Comparison of ENCODE assay signal across 19 cellular contexts in genomic region chr5:147534172-147534951, GRCh38. TPM values are rescaled to one million over a fixed set of nuclear protein-coding genes. Genes with fewer than 3 reads are reported as not detected.
DNase-seq lines count a peak whose midpoint lies in the region; ATAC-seq and TF ChIP-seq lines count a peak whose summit lies in the region.
"Had no signal": no experiment of that assay in that cellular context is flagged by ENCODE, and none has a peak within 500 bp of the region (broad histone marks: within the 10 kb centered on the region; RNA-seq: fewer than 3 reads in every experiment).

No MANE protein-coding gene starts in this region.

- TF ChIP-seq CTCF in AG10803 (conservative IDR thresholded peaks at IDR 0.05; ENCODE audit: low read length) (no peak), HFF-Myc (IDR thresholded peaks at IDR 0.05; ENCODE audit: low read depth, low read length, missing control alignments) (no peak), astrocyte of the cerebellum (IDR thresholded peaks at IDR 0.05; ENCODE audit: low read depth, low read length, missing control alignments) (no peak), gastroesophageal sphincter (IDR thresholded peaks at IDR 0.05) (no peak)

- no peaks in the 10 kb centered on the region for H3K27me3 ChIP-seq in gastroesophageal sphincter
- H3K27me3 ChIP-seq: heart left ventricle, right atrium auricular region, stomach had no signal

- no peaks in the 10 kb centered on the region for H3K36me3 ChIP-seq in gastroesophageal sphincter
- H3K36me3 ChIP-seq: heart left ventricle, right atrium auricular region, stomach had no signal

- TF ChIP-seq EP300 in gastroesophageal sphincter (IDR thresholded peaks at IDR 0.05) = no peak

- TF ChIP-seq POLR2A in gastroesophageal sphincter (IDR thresholded peaks at IDR 0.05) = no peak

- 58 to 73% methylated on average over 3 of the region's 3 CpGs for WGBS in gastroesophageal sphincter (ENCODE audit: low coverage in 1 of 2), 2 donors

- no peak overlapping the region for H3K4me3 ChIP-seq in AG10803 (ENCODE audit: low read length)
- H3K4me3 ChIP-seq in HFF-Myc (replicated peaks; ENCODE audit: low read depth, low read length) = no peak overlapping the region
- H3K4me3 ChIP-seq in astrocyte of the cerebellum (ENCODE audit: low read depth, low read length) = no peak overlapping the region
- H3K4me3 ChIP-seq in gastroesophageal sphincter = no peak overlapping the region
- H3K4me3 ChIP-seq: heart left ventricle, right atrium auricular region, stomach had no signal

- no peak overlapping the region for H3K27ac ChIP-seq in gastroesophageal sphincter
- H3K27ac ChIP-seq: stomach had no signal

- in situ Hi-C loops in astrocyte of the cerebellum (cut with HindIII; ENCODE audit: low sequenced_read_pairs) = no loop called here

- peak; percentile 54 for ATAC-seq in gastroesophageal sphincter
- no peak for ATAC-seq in GM18511 (IDR thresholded peaks at IDR 0.05; ENCODE audit: unreplicated experiment)
- ATAC-seq in HG03135 (IDR thresholded peaks at IDR 0.05; ENCODE audit: unreplicated experiment) = no peak
- ATAC-seq: activated T-cell treated with anti-CD3 and anti-CD28 coated beads, Interleukin-2, amount 50 U/mL, for 4 hours had no signal

- peaks cover 0 to 25% (median 0%) of the 10 kb centered on the region in 3 donors for H3K4me1 ChIP-seq in gastroesophageal sphincter
- H3K4me1 ChIP-seq: stomach had no signal

- no peaks in the 10 kb centered on the region for H3K9me3 ChIP-seq in gastroesophageal sphincter
- H3K9me3 ChIP-seq: heart left ventricle, right atrium auricular region, stomach had no signal

- DNase-seq in AG10803 (ENCODE audit: low read depth) = peak; percentile 86
- DNase-seq in HFF-Myc (ENCODE audit: extremely low read depth, low read depth) = peak; percentile 88
- peak; percentile 46 for DNase-seq in astrocyte of the cerebellum (ENCODE audit: low read depth)
- no peak for DNase-seq in mesenteric fat pad (ENCODE audit: low spot score)
- DNase-seq in amniotic stem cell (lab: John Stamatoyannopoulos, UW) = no peak
- DNase-seq: activated CD4-positive, alpha-beta memory T cell treated with anti-CD3 and anti-CD28 coated beads for 36 hours; activated naive CD8-positive, alpha-beta T cell treated with anti-CD3 and anti-CD28 coated beads for 36 hours; activated T-cell treated with anti-CD3 and anti-CD28 coated beads, Interleukin-2, amount 50 U/mL, for 4 hours; COR-L47; H7; heart left ventricle; islet precursor cell; NCI-H1694; OCI-M1; stomach had no signal

RNA-seq across cellular contexts. Expression of gene DPYSL3, which starts 24.5 kb away (rescaled TPM):
- total RNA-seq in gastroesophageal sphincter (100 to 1,000 TPM; 175 to 475 (median 290) TPM), mesenteric fat pad (52.4 TPM)
- total RNA-seq: activated CD4-positive, alpha-beta memory T cell treated with anti-CD3 and anti-CD28 coated beads for 36 hours had no signal

Comparison
In these comparisons a context has a peak if more than half of its experiments do, and no peak if none do; other contexts are left out.
1. DNase-seq: peak in AG10803 (single experiment), HFF-Myc (single experiment) and astrocyte of the cerebellum (single experiment); none in mesenteric fat pad (single experiment) and amniotic stem cell (single experiment).